ENCODE assay signal across 9 cellular contexts in genomic region chr1:153697873-153698647, GRCh38. TPM values are rescaled to one million over a fixed set of nuclear protein-coding genes. Genes with fewer than 3 reads are reported as not detected.
A peak's percentile ranks its signal among the peaks of the same experiment; 100 is the strongest.
DNase-seq lines count a peak whose midpoint lies in the region; ATAC-seq and TF ChIP-seq lines count a peak whose summit lies in the region.
"Had no signal": no experiment of that assay in that cellular context is flagged by ENCODE, and none has a peak within 500 bp of the region (broad histone marks: within the 10 kb centered on the region; RNA-seq: fewer than 3 reads in every experiment).

No MANE protein-coding gene starts in this region.

- H3K4me1 ChIP-seq in HUES48 (ENCODE audit: control insufficient read depth, insufficient read depth, low read length), result peaks cover 24% of the 10 kb centered on the region
- H3K4me1 ChIP-seq in liver (ENCODE audit: control insufficient read depth in 4 of 4, insufficient read depth in 4 of 4, low read length in 3 of 4), result no peaks in the 10 kb centered on the region

- H3K9me3 ChIP-seq in HUES48 (ENCODE audit: control insufficient read depth, insufficient read depth, low read length) (no peaks in the 10 kb centered on the region), liver (ENCODE audit: control insufficient read depth in 4 of 4, low read length in 3 of 4) (no peaks in the 10 kb centered on the region)

- H3K27me3 ChIP-seq in HUES48 (ENCODE audit: control insufficient read depth, insufficient read depth, low read length), result no peaks in the 10 kb centered on the region
- H3K27me3 ChIP-seq in liver (ENCODE audit: control insufficient read depth in 4 of 4, insufficient read depth in 4 of 4, low read length in 3 of 4), result no peaks in the 10 kb centered on the region

- TF ChIP-seq CTCF in liver (IDR thresholded peaks at IDR 0.05; ENCODE audit: low read depth, low read length, missing input control), result no peak
- no peak for TF ChIP-seq CTCF in osteocyte (IDR thresholded peaks at IDR 0.05)

- peak overlapping the region; percentile 8 for H3K27ac Mint-ChIP-seq in stimulated activated memory B cell treated with anti-CD40 and anti-IgM and Interleukin-4, amounts not matched to agents 10 μg/mL and 1 μg/mL and 100 μg/mL, for 72 hours
- H3K27ac Mint-ChIP-seq in osteocyte (ENCODE audit: unreplicated experiment), result no peak overlapping the region

- H3K9ac ChIP-seq in HUES48 (ENCODE audit: low read depth, low read length) (no peak overlapping the region), liver (ENCODE audit: low read depth in 1 of 2, low read length in 2 of 2) (no peak overlapping the region)

- peaks cover 12% of the 10 kb centered on the region for H3K27me3 Mint-ChIP-seq in stimulated activated memory B cell treated with anti-CD40 and anti-IgM and Interleukin-4, amounts not matched to agents 10 μg/mL and 1 μg/mL and 100 μg/mL, for 72 hours
- no peaks in the 10 kb centered on the region for H3K27me3 Mint-ChIP-seq in osteocyte (ENCODE audit: unreplicated experiment)

- TF ChIP-seq RAD21 in liver (IDR thresholded peaks at IDR 0.05), result no peak

- no peaks in the 10 kb centered on the region for H3K36me3 ChIP-seq in HUES48 (ENCODE audit: control insufficient read depth, insufficient read depth, low read length)
- no peaks in the 10 kb centered on the region for H3K36me3 ChIP-seq in liver (ENCODE audit: control insufficient read depth in 4 of 4, insufficient read depth in 3 of 4, low read depth in 1 of 4, low read length in 3 of 4)

- peak overlapping the region; percentile 40 for H3K4me3 Mint-ChIP-seq in stimulated activated memory B cell treated with anti-CD40 and anti-IgM and Interleukin-4, amounts not matched to agents 10 μg/mL and 1 μg/mL and 100 μg/mL, for 72 hours
- no peak overlapping the region for H3K4me3 Mint-ChIP-seq in osteocyte (ENCODE audit: unreplicated experiment)

- peak; percentile 31 for ATAC-seq in stimulated activated memory B cell treated with anti-CD40 and anti-IgM and Interleukin-4, amounts not matched to agents 10 μg/mL and 1 μg/mL and 100 μg/mL, for 72 hours

- H3K4me1 Mint-ChIP-seq in stimulated activated memory B cell treated with anti-CD40 and anti-IgM and Interleukin-4, amounts not matched to agents 10 μg/mL and 1 μg/mL and 100 μg/mL, for 72 hours, result peaks cover 6% of the 10 kb centered on the region
- no peaks in the 10 kb centered on the region for H3K4me1 Mint-ChIP-seq in osteocyte (ENCODE audit: unreplicated experiment)

- DNase-seq in dermis microvascular lymphatic vessel endothelial cell (ENCODE audit: low read depth in 2 of 2), result peak; percentile 10 to 84
- DNase-seq in cerebellar cortex (ENCODE audit: low spot score), result no peak
- no peak for DNase-seq in osteocyte (ENCODE audit: extremely low spot score, unreplicated experiment)
- DNase-seq in activated gamma-delta T cell (lab: John Stamatoyannopoulos, UW), result no peak
- DNase-seq in NCI-H2196 treated with DMSO at 0.1 percent for 48 hours (lab: John Stamatoyannopoulos, UW; ENCODE audit: unreplicated experiment), result no peak
- DNase-seq: Karpas-422 had no signal

- H3K27ac ChIP-seq in HUES48 (ENCODE audit: low read depth, low read length) (peak overlapping the region; percentile 78), liver (ENCODE audit: low read depth in 1 of 2, low read length in 2 of 2) (peak overlapping the region; percentile 61 to 67)

- H3K9me3 Mint-ChIP-seq in stimulated activated memory B cell treated with anti-CD40 and anti-IgM and Interleukin-4, amounts not matched to agents 10 μg/mL and 1 μg/mL and 100 μg/mL, for 72 hours, result no peaks in the 10 kb centered on the region
- H3K9me3 Mint-ChIP-seq in osteocyte (ENCODE audit: unreplicated experiment), result no peaks in the 10 kb centered on the region

- 64% methylated on average over 26 of the region's 26 CpGs for WGBS in liver

- H3K4me3 ChIP-seq in HUES48 (ENCODE audit: low read depth, low read length) (peak overlapping the region; percentile 22; the same call in 1 of the 2 replicates), liver (ENCODE audit: low read depth in 1 of 3, low read length in 3 of 3) (no peak overlapping the region)

- H3K36me3 Mint-ChIP-seq in stimulated activated memory B cell treated with anti-CD40 and anti-IgM and Interleukin-4, amounts not matched to agents 10 μg/mL and 1 μg/mL and 100 μg/mL, for 72 hours, result no peaks in the 10 kb centered on the region
- H3K36me3 Mint-ChIP-seq in osteocyte (ENCODE audit: unreplicated experiment), result no peaks in the 10 kb centered on the region

TF ChIP-seq in liver, 16 proteins besides CTCF, POLR2A, EP300 and RAD21:
- TF ChIP-seq SP1 (IDR thresholded peaks at IDR 0.05) (peak; percentile 32), NR2F2 (IDR thresholded peaks at IDR 0.05) (peak; percentile 57), JUND (IDR thresholded peaks at IDR 0.05) (no peak), YY1 (IDR thresholded peaks at IDR 0.05) (no peak)

RNA-seq across cellular contexts. Expression of gene NPR1, which starts 19.6 kb away (rescaled TPM):
- 9.4 and 50.6 TPM in 2 replicates for total RNA-seq in dermis microvascular lymphatic vessel endothelial cell
- 10 to 100 TPM in 1 of 2 donors, 1 to 10 TPM in 1; 4.7 to 15.8 TPM for total RNA-seq in liver
- polyA plus RNA-seq in liver, result 10 to 100 TPM in 1 of 2 donors, 1 to 10 TPM in 1; 2.8 to 12.6 TPM
- total RNA-seq in osteocyte, result 0.16 TPM in 1 of 2 replicates, not detected in the other

RNA-seq across cellular contexts. Expression of gene ILF2, which starts 27.3 kb away (rescaled TPM):
- 206 and 207 TPM in 2 replicates for total RNA-seq in dermis microvascular lymphatic vessel endothelial cell
- 10 to 100 TPM; 50.7 to 84.2 TPM for total RNA-seq in liver
- polyA plus RNA-seq in liver, result 10 to 100 TPM; 28.7 to 52.3 TPM
- total RNA-seq in osteocyte, result 151 and 157 TPM in 2 replicates

RNA-seq across cellular contexts. Expression of gene INTS3, which starts 29.8 kb away (rescaled TPM):
- total RNA-seq in dermis microvascular lymphatic vessel endothelial cell, result 16.4 and 20.7 TPM in 2 replicates
- total RNA-seq in liver, result 10 to 100 TPM; 16.4 to 26.0 TPM
- polyA plus RNA-seq in liver, result 10 to 100 TPM in 1 of 2 donors, 1 to 10 TPM in 1; 9.0 to 13.9 TPM
- 62.7 and 65.9 TPM in 2 replicates for total RNA-seq in osteocyte

RNA-seq across cellular contexts. Expression of gene SNAPIN, which starts 39.6 kb away (rescaled TPM):
- 54.6 and 55.5 TPM in 2 replicates for total RNA-seq in dermis microvascular lymphatic vessel endothelial cell
- 10 to 100 TPM; 21.8 to 30.5 TPM for total RNA-seq in liver
- 10 to 100 TPM; 20.0 to 26.6 TPM for polyA plus RNA-seq in liver
- 39.7 and 46.3 TPM in 2 replicates for total RNA-seq in osteocyte

Comparison
In these comparisons a context has a peak if more than half of its experiments do, and no peak if none do; other contexts are left out.
1. DNase-seq: peak in dermis microvascular lymphatic vessel endothelial cell (2 of 2); none in cerebellar cortex (single experiment), osteocyte (single experiment), activated gamma-delta T cell (single experiment) and NCI-H2196 treated with DMSO at 0.1 percent for 48 hours (single experiment).